ENCODE assay signal across 7 cellular contexts in the genomic region with DNA sequence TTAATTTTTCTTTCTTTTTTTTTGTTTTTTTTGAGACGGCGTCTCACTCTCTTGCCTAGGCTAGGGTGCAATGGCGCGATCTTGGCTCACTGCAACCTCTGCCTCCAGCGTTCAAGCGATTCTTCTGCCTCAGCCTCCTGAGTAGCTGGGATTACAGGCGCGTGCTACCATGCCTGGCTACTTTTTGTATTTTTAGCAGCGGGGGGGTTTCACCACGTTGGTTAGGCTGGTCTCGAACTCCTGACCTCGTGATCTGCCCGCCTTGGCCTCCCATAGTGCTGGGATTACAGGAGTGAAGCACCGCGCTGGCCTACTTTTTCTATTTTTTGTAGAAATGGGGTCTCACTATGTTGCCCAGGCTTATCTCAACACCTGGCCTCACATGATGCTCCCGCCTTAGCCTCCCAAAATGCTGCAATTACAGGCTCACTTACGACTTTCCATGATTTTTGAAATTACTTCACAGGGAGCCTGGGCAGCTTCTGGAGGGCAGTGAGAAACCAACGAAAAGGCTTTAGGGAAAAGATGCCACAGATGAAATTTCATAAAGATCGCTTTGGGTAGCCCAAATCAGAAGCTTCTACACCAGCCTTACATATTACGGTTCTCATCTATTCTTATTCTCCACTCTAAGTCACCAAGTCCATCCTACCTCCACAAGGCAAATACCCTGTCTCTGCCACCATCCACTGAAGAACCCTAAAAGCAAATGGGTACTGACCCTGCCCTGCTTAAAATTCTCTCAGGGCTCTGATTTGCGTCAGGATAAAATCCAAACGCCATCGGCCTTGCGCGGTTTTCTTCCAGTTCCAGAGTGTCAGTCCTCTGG. TPM values are rescaled to one million over a fixed set of nuclear protein-coding genes. Genes with fewer than 3 reads are reported as not detected.
A peak's percentile ranks its signal among the peaks of the same experiment; 100 is the strongest.
DNase-seq lines count a peak whose midpoint lies in the region; ATAC-seq and TF ChIP-seq lines count a peak whose summit lies in the region.

No MANE protein-coding gene starts in this region.

- H3K4me3 ChIP-seq in GM23248 (peak overlapping the region; percentile 87), Peyer's patch (peak overlapping the region; percentile 60 to 85 (median 82))

- H3K27me3 ChIP-seq in GM23248 (replicated peaks; ENCODE audit: insufficient read depth) (no peaks in the 10 kb centered on the region), Peyer's patch (no peaks in the 10 kb centered on the region)

- ATAC-seq in HG03097 (IDR thresholded peaks at IDR 0.05; ENCODE audit: low FRiP score, unreplicated experiment) (no peak), HG03457 (IDR thresholded peaks at IDR 0.05; ENCODE audit: unreplicated experiment) (no peak)

- peaks cover 23% of the 10 kb centered on the region for H3K4me1 Mint-ChIP-seq in endothelial cell (ENCODE audit: unreplicated experiment)
- H3K4me1 Mint-ChIP-seq in neural crest cell, result peaks cover 32% of the 10 kb centered on the region

- no peak for DNase-seq in GM23248
- no peak for DNase-seq in Peyer's patch
- DNase-seq in endothelial cell (ENCODE audit: low spot score), result no peak
- no peak for DNase-seq in neural crest cell (ENCODE audit: low read depth, low spot score)
- no peak for DNase-seq in NCI-H345 (lab: John Stamatoyannopoulos, UW)

- H3F3A ChIP-seq in GM23248 (ENCODE audit: insufficient read depth), result peaks cover 5% of the 10 kb centered on the region; the same call in 1 of the 2 replicates

- H3K4me3 Mint-ChIP-seq in endothelial cell (ENCODE audit: unreplicated experiment) (peak overlapping the region; percentile 97), neural crest cell (peak overlapping the region; percentile 98)

- H3K9me3 ChIP-seq in GM23248 (ENCODE audit: low read depth) (no peaks in the 10 kb centered on the region), Peyer's patch (no peaks in the 10 kb centered on the region)

- H3K4me1 ChIP-seq in GM23248 (ENCODE audit: insufficient read depth) (peaks cover 17% of the 10 kb centered on the region), Peyer's patch (peaks cover 0 to 15% (median 3%) of the 10 kb centered on the region in 4 donors)

- 67 to 68% methylated on average over 25 of the region's 25 CpGs for WGBS in GM23248 (ENCODE audit: low coverage in 1 of 2, low lambda C conversion rate in 2 of 2, missing lambda C conversion rate in 2 of 2), 2 experiments

- in situ Hi-C loops in GM23248 (cut with MboI), result no loop called here

- peak overlapping the region; percentile 89 for H2AFZ ChIP-seq in GM23248

- H3K27ac Mint-ChIP-seq in endothelial cell (ENCODE audit: unreplicated experiment), result peak overlapping the region; percentile 95
- peak overlapping the region; percentile 99 for H3K27ac Mint-ChIP-seq in neural crest cell (ENCODE audit: unreplicated experiment)

- H3K36me3 ChIP-seq in GM23248 (ENCODE audit: low read depth) (no peaks in the 10 kb centered on the region), Peyer's patch (peaks cover 0 to 14% (median 0%) of the 10 kb centered on the region in 3 donors)

- no peak for TF ChIP-seq POLR2A in Peyer's patch (IDR thresholded peaks at IDR 0.05)

- H3K27me3 Mint-ChIP-seq in endothelial cell (ENCODE audit: unreplicated experiment) (peaks cover 7% of the 10 kb centered on the region), neural crest cell (ENCODE audit: low read depth) (no peaks in the 10 kb centered on the region)

- no peak for TF ChIP-seq CTCF in Peyer's patch (IDR thresholded peaks at IDR 0.05)
- no peak for TF ChIP-seq CTCF in endothelial cell (IDR thresholded peaks at IDR 0.05; ENCODE audit: unreplicated experiment)
- TF ChIP-seq CTCF in neural crest cell (conservative IDR thresholded peaks at IDR 0.05), result no peak

- H3K27ac ChIP-seq in GM23248 (peak overlapping the region; percentile 96), Peyer's patch (peak overlapping the region; percentile 81 to 92 (median 84))

- H3K79me2 ChIP-seq in GM23248 (ENCODE audit: insufficient read depth), result peaks cover 37% of the 10 kb centered on the region

- H3K36me3 Mint-ChIP-seq in endothelial cell (ENCODE audit: low read depth, unreplicated experiment), result peaks cover 22% of the 10 kb centered on the region
- no peaks in the 10 kb centered on the region for H3K36me3 Mint-ChIP-seq in neural crest cell (ENCODE audit: low read depth)

- H3K4me2 ChIP-seq in GM23248 (ENCODE audit: unreplicated experiment), result peak overlapping the region; percentile 85

- H3K9ac ChIP-seq in GM23248, result peak overlapping the region; percentile 97

- H4K20me1 ChIP-seq in GM23248 (ENCODE audit: insufficient read depth), result no peaks in the 10 kb centered on the region

- no peaks in the 10 kb centered on the region for H3K9me2 ChIP-seq in GM23248 (ENCODE audit: insufficient read depth)

- H3K9me3 Mint-ChIP-seq in endothelial cell (ENCODE audit: unreplicated experiment) (no peaks in the 10 kb centered on the region), neural crest cell (no peaks in the 10 kb centered on the region)

RNA-seq across cellular contexts. Expression of a gene that starts 0.9 kb away (rescaled TPM):
- total RNA-seq in GM23248 (2014; rRNA removed; shearing (Covaris generic)), result 91.1 and 102 TPM in 2 replicates
- 71.4 and 73.4 TPM in 2 replicates for polyA plus RNA-seq in GM23248 (2016; fragmentation: Nextera tagmentation; extraction: Ambion mirVana)
- 10 to 100 TPM; 13.3 to 40.5 (median 32.3) TPM for total RNA-seq in Peyer's patch
- total RNA-seq in endothelial cell (ENCODE audit: unreplicated experiment), result 48.0 TPM
- 209 and 218 TPM in 2 replicates for total RNA-seq in neural crest cell
